38 cellular contexts compared by ENCODE assay signal in the genomic region with DNA sequence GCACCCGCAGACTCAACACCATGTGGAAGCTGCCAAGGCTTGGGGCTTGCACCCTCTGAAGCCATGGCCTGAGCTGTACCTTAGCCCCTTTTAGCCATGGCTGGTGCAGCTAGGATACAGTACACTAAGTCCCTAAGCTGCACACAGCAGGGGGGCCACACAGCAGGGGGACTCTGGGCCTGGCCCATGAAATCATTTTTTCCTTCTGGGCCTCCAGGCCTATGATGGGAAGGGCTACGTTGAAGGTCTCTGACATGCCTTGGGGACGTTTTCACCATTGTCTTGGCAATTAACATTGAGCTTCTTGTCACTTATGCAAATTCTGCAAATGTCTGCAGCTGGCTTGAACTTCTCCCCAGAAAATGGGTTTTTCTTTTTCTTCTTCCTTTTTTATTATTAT.
"Had no signal": no experiment of that assay in that cellular context is flagged by ENCODE, and none has a peak within 500 bp of the region (broad histone marks: within the 10 kb centered on the region; RNA-seq: fewer than 3 reads in every experiment).

No MANE protein-coding gene starts in this region.

- H3K4me1 ChIP-seq: adrenal gland, ascending aorta, breast epithelium had no signal

- H3K27ac ChIP-seq: adrenal gland, ascending aorta, body of pancreas, brain microvascular endothelial cell, breast epithelium, cardiac muscle cell had no signal

- H3K4me1 Mint-ChIP-seq: activated naive CD4-positive, alpha-beta T cell treated with anti-CD3 and anti-CD28 coated beads, Interleukin-2, amount 10 ng/mL, durations not matched to agents 7 days and 5 days; activated naive CD4-positive, alpha-beta T cell treated with anti-CD3 and anti-CD28 coated beads, Interleukin-2, amount 50 U/mL, for 24 hours; activated naive CD8-positive, alpha-beta T cell treated with anti-CD3 and anti-CD28 coated beads, Interleukin-2, amount 10 ng/mL, durations not matched to agents 7 days and 5 days; activated naive CD8-positive, alpha-beta T cell treated with anti-CD3 and anti-CD28 coated beads, Interleukin-2, amount 50 U/mL, for 24 hours; activated T-helper 17 cell treated with anti-CD3 and anti-CD28 coated beads, Interleukin-2, amount 50 U/mL, for 72 hours; brain; central memory CD8-positive, alpha-beta T cell had no signal

- H3K4me3 Mint-ChIP-seq: activated naive CD4-positive, alpha-beta T cell treated with anti-CD3 and anti-CD28 coated beads for 36 hours; activated naive CD4-positive, alpha-beta T cell treated with anti-CD3 and anti-CD28 coated beads, Interleukin-2, amount 10 ng/mL, durations not matched to agents 7 days and 5 days; activated naive CD4-positive, alpha-beta T cell treated with anti-CD3 and anti-CD28 coated beads, Interleukin-2, amount 50 U/mL, for 24 hours; activated naive CD8-positive, alpha-beta T cell; activated naive CD8-positive, alpha-beta T cell treated with anti-CD3 and anti-CD28 coated beads for 36 hours; activated naive CD8-positive, alpha-beta T cell treated with anti-CD3 and anti-CD28 coated beads, Interleukin-2, amount 10 ng/mL, durations not matched to agents 7 days and 5 days; activated naive CD8-positive, alpha-beta T cell treated with anti-CD3 and anti-CD28 coated beads, Interleukin-2, amount 50 U/mL, for 24 hours; activated T-cell treated with anti-CD3 and anti-CD28 coated beads, Interleukin-2, amount 50 U/mL, for 24 hours; activated T-cell treated with anti-CD3 and anti-CD28 coated beads, Interleukin-2, amount 50 U/mL, for 4 hours; activated T-cell treated with anti-CD3 and anti-CD28 coated beads, Interleukin-2, amount 50 U/mL, for 72 hours; activated T-helper 1 cell treated with anti-CD3 and anti-CD28 coated beads, Interleukin-12 subunit alpha, Interleukin-12 subunit beta, Interleukin-2, Interleukin-4 antibody, amounts not matched to agents 30 ng/mL and 10 ng/mL and 1 ng/mL, durations not matched to agents 14 hours and 24 hours and 36 hours; activated T-helper 17 cell treated with anti-CD3 and anti-CD28 coated beads, Interleukin-2, amount 50 U/mL, for 72 hours; brain; central memory CD8-positive, alpha-beta T cell had no signal

- H3K36me3 ChIP-seq: adrenal gland, ascending aorta, brain microvascular endothelial cell, breast epithelium, cardiac muscle cell had no signal

- H3K27ac Mint-ChIP-seq: activated naive CD4-positive, alpha-beta T cell treated with anti-CD3 and anti-CD28 coated beads for 36 hours; activated naive CD4-positive, alpha-beta T cell treated with anti-CD3 and anti-CD28 coated beads, Interleukin-2, amount 10 ng/mL, durations not matched to agents 7 days and 5 days; activated naive CD4-positive, alpha-beta T cell treated with anti-CD3 and anti-CD28 coated beads, Interleukin-2, amount 50 U/mL, for 24 hours; activated naive CD4-positive, alpha-beta T cell treated with anti-CD3 and anti-CD28 coated beads, Interleukin-2, amount 50 U/mL, for 72 hours; activated naive CD8-positive, alpha-beta T cell; activated naive CD8-positive, alpha-beta T cell treated with anti-CD3 and anti-CD28 coated beads for 36 hours; activated naive CD8-positive, alpha-beta T cell treated with anti-CD3 and anti-CD28 coated beads, Interleukin-2, amount 10 ng/mL, durations not matched to agents 7 days and 5 days; activated naive CD8-positive, alpha-beta T cell treated with anti-CD3 and anti-CD28 coated beads, Interleukin-2, amount 50 U/mL, for 24 hours; activated T-cell treated with anti-CD3 and anti-CD28 coated beads, Interleukin-2, amount 50 U/mL, for 24 hours; activated T-cell treated with anti-CD3 and anti-CD28 coated beads, Interleukin-2, amount 50 U/mL, for 72 hours; activated T-helper 1 cell treated with anti-CD3 and anti-CD28 coated beads, Interleukin-12 subunit alpha, Interleukin-12 subunit beta, Interleukin-2, Interleukin-4 antibody, amounts not matched to agents 30 ng/mL and 10 ng/mL and 1 ng/mL, durations not matched to agents 14 hours and 24 hours and 36 hours; activated T-helper 17 cell treated with anti-CD3 and anti-CD28 coated beads, Interleukin-2, amount 50 U/mL, for 72 hours; activated T-helper 2 cell treated with anti-CD3 and anti-CD28 coated beads, Interferon-gamma antibody, Interleukin-2, Interleukin-4, amounts not matched to agents 10 μg/mL and 5 μg/mL and 100 μg/mL, durations not matched to agents 14 hours and 24 hours and 36 hours; brain had no signal

- H3K4me3 ChIP-seq: adrenal gland, ascending aorta, body of pancreas, breast epithelium, cardiac muscle cell had no signal

- H3K27me3 Mint-ChIP-seq: activated naive CD4-positive, alpha-beta T cell treated with anti-CD3 and anti-CD28 coated beads, Interleukin-2, amount 10 ng/mL, durations not matched to agents 7 days and 5 days; activated naive CD4-positive, alpha-beta T cell treated with anti-CD3 and anti-CD28 coated beads, Interleukin-2, amount 50 U/mL, for 24 hours; activated naive CD8-positive, alpha-beta T cell; activated naive CD8-positive, alpha-beta T cell treated with anti-CD3 and anti-CD28 coated beads for 36 hours; activated naive CD8-positive, alpha-beta T cell treated with anti-CD3 and anti-CD28 coated beads, Interleukin-2, amount 10 ng/mL, durations not matched to agents 7 days and 5 days; activated naive CD8-positive, alpha-beta T cell treated with anti-CD3 and anti-CD28 coated beads, Interleukin-2, amount 50 U/mL, for 24 hours; activated T-cell treated with anti-CD3 and anti-CD28 coated beads, Interleukin-2, amount 50 U/mL, for 24 hours; activated T-helper 17 cell treated with anti-CD3 and anti-CD28 coated beads, Interleukin-2, amount 50 U/mL, for 72 hours; brain had no signal

- DNase-seq: activated effector memory CD4-positive, alpha-beta T cell treated with anti-CD3 and anti-CD28 coated beads, Interleukin-2, amount 50 U/mL, for 16 hours; activated effector memory CD4-positive, alpha-beta T cell treated with Interleukin-2 at 50 U/mL for 16 hours; activated gamma-delta T cell; activated gamma-delta T cell treated with Interleukin-2 at 50 U/mL for 16 hours; activated naive CD4-positive, alpha-beta T cell; activated naive CD4-positive, alpha-beta T cell treated with anti-CD3 and anti-CD28 coated beads for 36 hours; activated naive CD4-positive, alpha-beta T cell treated with anti-CD3 and anti-CD28 coated beads, Interleukin-2, amount 10 ng/mL, durations not matched to agents 7 days and 5 days; activated naive CD4-positive, alpha-beta T cell treated with anti-CD3 and anti-CD28 coated beads, Interleukin-2, amount 50 U/mL, for 16 hours; activated naive CD4-positive, alpha-beta T cell treated with Interleukin-2 at 50 U/mL for 16 hours; activated naive CD8-positive, alpha-beta T cell treated with anti-CD3 and anti-CD28 coated beads for 36 hours; activated naive CD8-positive, alpha-beta T cell treated with anti-CD3 and anti-CD28 coated beads, Interleukin-2, amount 10 ng/mL, durations not matched to agents 7 days and 5 days; activated naive CD8-positive, alpha-beta T cell treated with anti-CD3 and anti-CD28 coated beads, Interleukin-2, amount 50 U/mL, for 24 hours; activated T-cell treated with anti-CD3 and anti-CD28 coated beads, Interleukin-2, amount 50 U/mL, for 1 hour; activated T-cell treated with anti-CD3 and anti-CD28 coated beads, Interleukin-2, amount 50 U/mL, for 24 hours; activated T-cell treated with anti-CD3 and anti-CD28 coated beads, Interleukin-2, amount 50 U/mL, for 4 hours; activated T-cell treated with anti-CD3 and anti-CD28 coated beads, Interleukin-2, amount 50 U/mL, for 48 hours; activated T-cell treated with anti-CD3 and anti-CD28 coated beads, Interleukin-2, amount 50 U/mL, for 72 hours; adrenal gland; amniotic stem cell; amygdala; anterior cingulate cortex; aorta; body of pancreas; brain microvascular endothelial cell; caudate nucleus; central memory CD4-positive, alpha-beta T cell; cerebellar nuclear complex had no signal

- H3K36me3 Mint-ChIP-seq: activated naive CD4-positive, alpha-beta T cell treated with anti-CD3 and anti-CD28 coated beads, Interleukin-2, amount 10 ng/mL, durations not matched to agents 7 days and 5 days had no signal

- H3K9me3 Mint-ChIP-seq: activated naive CD4-positive, alpha-beta T cell treated with anti-CD3 and anti-CD28 coated beads, Interleukin-2, amount 50 U/mL, for 24 hours; activated naive CD8-positive, alpha-beta T cell treated with anti-CD3 and anti-CD28 coated beads, Interleukin-2, amount 50 U/mL, for 24 hours; activated T-helper 17 cell treated with anti-CD3 and anti-CD28 coated beads, Interleukin-2, amount 50 U/mL, for 72 hours; central memory CD8-positive, alpha-beta T cell had no signal

- H3K9me3 ChIP-seq: adrenal gland, ascending aorta, body of pancreas, breast epithelium had no signal

- H3K27me3 ChIP-seq: adrenal gland, ascending aorta, body of pancreas, brain microvascular endothelial cell, breast epithelium, cardiac muscle cell had no signal
